1 cellular context compared by ENCODE assay signal in genomic region chr1:53291574-53291973, GRCh38.
TF ChIP-seq lines count a peak whose summit lies in the region.

No MANE protein-coding gene starts in this region.

TF ChIP-seq in WTC11, 78 proteins besides CTCF, POLR2A, EP300 and RAD21 (continued from another document):
- TF ChIP-seq OVOL2 (CRISPR knock-in tag; IDR thresholded peaks at IDR 0.05; ENCODE audit: borderline replicate concordance): no peak
- TF ChIP-seq MLX (CRISPR knock-in tag; IDR thresholded peaks at IDR 0.05): no peak
- TF ChIP-seq ESRRA (CRISPR knock-in tag; IDR thresholded peaks at IDR 0.05; ENCODE audit: borderline replicate concordance): no peak
- TF ChIP-seq ERG (CRISPR knock-in tag; IDR thresholded peaks at IDR 0.05): no peak
- no peak for TF ChIP-seq RELA (CRISPR knock-in tag; IDR thresholded peaks at IDR 0.05; ENCODE audit: borderline replicate concordance)
